In genomic region chr2:230564805-230565779, GRCh38 we compare ENCODE assay signal across 1 cellular context.
A peak's percentile ranks its signal among the peaks of the same experiment; 100 is the strongest.
TF ChIP-seq lines count a peak whose summit lies in the region.

No MANE protein-coding gene starts in this region.

TF ChIP-seq in GM12878, 131 proteins besides CTCF, POLR2A, EP300 and RAD21 (continued from another document):
- TF ChIP-seq FOXM1 (IDR thresholded peaks at IDR 0.05; ENCODE audit: low read depth, low read length) (no peak), TCF12 (IDR thresholded peaks at IDR 0.05; ENCODE audit: low read depth, low read length) (no peak), IRF4 (IDR thresholded peaks at IDR 0.05; ENCODE audit: low read depth, low read length) (0 out of 2 replicates have a peak, but pooled peaks have one; percentile 36), SMC3 (IDR thresholded peaks at IDR 0.05; ENCODE audit: borderline replicate concordance, low read length) (no peak), BCL11A (IDR thresholded peaks at IDR 0.05; ENCODE audit: low read depth, low read length) (0 out of 2 replicates have a peak, but pooled peaks have one; percentile 34), BHLHE40 (IDR thresholded peaks at IDR 0.05; ENCODE audit: borderline replicate concordance in 1 of 2, low read depth in 2 of 2, low read length in 1 of 2) (peak in 1 of 2 experiments; percentile 30; a peak in 1 of 4 replicates), EED (IDR thresholded peaks at IDR 0.05; ENCODE audit: low read depth) (peak; percentile 57; the same call in 1 of the 2 replicates)
